In genomic region chr11:104327864-104328513, GRCh38 we compare ENCODE assay signal across 16 cellular contexts.
"Had no signal": no experiment of that assay in that cellular context is flagged by ENCODE, and none has a peak within 500 bp of the region (broad histone marks: within the 10 kb centered on the region; RNA-seq: fewer than 3 reads in every experiment).

No MANE protein-coding gene starts in this region.

- H3K4me1 ChIP-seq: colonic mucosa, pancreas, stomach, thyroid gland, uterus had no signal

- DNase-seq: activated CD4-positive, alpha-beta T cell treated with anti-CD3 and anti-CD28 coated beads, Interleukin-2, amount 10 ng/mL, durations not matched to agents 24 days and 14 days; activated CD8-positive, alpha-beta memory T cell treated with anti-CD3 and anti-CD28 coated beads for 24 hours; activated naive CD4-positive, alpha-beta T cell treated with anti-CD3 and anti-CD28 coated beads, Interleukin-2, amount 10 ng/mL, durations not matched to agents 7 days and 5 days; colonic mucosa; effector CD4-positive, alpha-beta T cell; kidney; midbrain; pancreas; stimulated activated CD4-positive, alpha-beta T cell treated with anti-CD3 and anti-CD28 coated beads, Interleukin-4, amount 100 ng/mL, for 1 hour; stimulated activated CD8-positive, alpha-beta memory T cell treated with anti-CD3 and anti-CD28 coated beads, Interleukin-4, amount 100 ng/mL, for 48 hours; stomach; thyroid gland; uterus; WERI-Rb-1 had no signal

- H3K36me3 ChIP-seq: cardiac muscle cell, colonic mucosa, pancreas, stomach, thyroid gland, uterus, WERI-Rb-1 had no signal

- H3K27me3 ChIP-seq: cardiac muscle cell, colonic mucosa, pancreas, stomach, thyroid gland, uterus had no signal

- FAIRE-seq: endothelial cell of umbilical vein, kidney, pancreas had no signal

- H3K4me3 ChIP-seq: cardiac muscle cell, colonic mucosa, pancreas, stomach, thyroid gland, uterus had no signal

- H3K27ac ChIP-seq: cardiac muscle cell, colonic mucosa, pancreas, stomach, thyroid gland, uterus, WERI-Rb-1 had no signal

- H3K9me3 ChIP-seq: colonic mucosa, pancreas, stomach, thyroid gland, uterus had no signal

- ATAC-seq: pancreas had no signal
